17 cellular contexts compared by ENCODE assay signal in genomic region chr20:10581823-10582222, GRCh38.
A peak's percentile ranks its signal among the peaks of the same experiment; 100 is the strongest.
DNase-seq lines count a peak whose midpoint lies in the region; ATAC-seq, FAIRE-seq and TF ChIP-seq lines count a peak whose summit lies in the region.
"Had no signal": no experiment of that assay in that cellular context is flagged by ENCODE, and none has a peak within 500 bp of the region (broad histone marks: within the 10 kb centered on the region; RNA-seq: fewer than 3 reads in every experiment).

No MANE protein-coding gene starts in this region.

- no peak overlapping the region for H3K14ac ChIP-seq in mesenchymal stem cell (ENCODE audit: low read length in 2 of 2)

- H3K27me3 Mint-ChIP-seq in activated CD8-positive, alpha-beta T cell treated with anti-CD3 and anti-CD28 coated beads for 36 hours = no peaks in the 10 kb centered on the region

- H2BK5ac ChIP-seq in mesenchymal stem cell (ENCODE audit: low read depth, low read length, poor library complexity, severe bottlenecking) = no peak overlapping the region

- H2BK15ac ChIP-seq in mesenchymal stem cell (ENCODE audit: low read depth, poor library complexity, severe bottlenecking) = no peak overlapping the region

- no peak overlapping the region for H3K18ac ChIP-seq in mesenchymal stem cell (ENCODE audit: low read depth in 1 of 2, low read length in 2 of 2)

- no peak overlapping the region for H3K9ac ChIP-seq in mesenchymal stem cell (ENCODE audit: low read length)

- no peak for TF ChIP-seq POLR2A in H54 (IDR thresholded peaks at IDR 0.05; ENCODE audit: low read depth, low read length)

- H3K27ac ChIP-seq in mesenchymal stem cell (ENCODE audit: low read length, poor library complexity, severe bottlenecking) = peak overlapping the region; percentile 30
- H3K27ac ChIP-seq: psoas muscle, thoracic aorta had no signal

- POLR2A ChIA-PET in activated CD8-positive, alpha-beta T cell treated with anti-CD3 and anti-CD28 coated beads for 36 hours (lab: Charles Lee) = no interaction called here

- DNase-seq in Daoy (ENCODE audit: low read depth) (peak; percentile 47), LHCN-M2 (ENCODE audit: low read depth) (peak; percentile 97), cardiac fibroblast (ENCODE audit: low read depth in 2 of 2) (peak; percentile 41 to 71), mesenchymal stem cell (peak; percentile 52), hypothalamus (lab: John Stamatoyannopoulos, UW) (no peak), H54 (ENCODE audit: insufficient read length, low spot score) (no peak)
- no peak for DNase-seq in activated CD8-positive, alpha-beta T cell treated with anti-CD3 and anti-CD28 coated beads for 36 hours
- no peak for DNase-seq in stimulated activated CD4-positive, alpha-beta T cell treated with anti-CD3 and anti-CD28 coated beads, Interleukin-2, amount 100 ng/mL, for 24 hours
- DNase-seq: activated naive CD4-positive, alpha-beta T cell treated with anti-CD3 and anti-CD28 coated beads for 36 hours; C1 segment of cervical spinal cord; caudate nucleus; endodermal cell; MV-4-11; psoas muscle had no signal

- H3K4me3 ChIP-seq in cardiac fibroblast (replicated peaks in 1 of 2; ENCODE audit: low read depth in 2 of 2, low read length in 2 of 2) (no peak overlapping the region), mesenchymal stem cell (ENCODE audit: insufficient read depth in 1 of 2, low read depth in 1 of 2, low read length in 2 of 2) (no peak overlapping the region)
- H3K4me3 ChIP-seq: psoas muscle, thoracic aorta had no signal

- H3K36me3 Mint-ChIP-seq in activated CD8-positive, alpha-beta T cell treated with anti-CD3 and anti-CD28 coated beads for 36 hours (ENCODE audit: low read depth) = peaks cover 7% of the 10 kb centered on the region

- H3K4ac ChIP-seq in mesenchymal stem cell (ENCODE audit: low read depth in 1 of 2, low read length in 2 of 2) = no peak overlapping the region

- H3K4me1 Mint-ChIP-seq in activated CD8-positive, alpha-beta T cell treated with anti-CD3 and anti-CD28 coated beads for 36 hours (ENCODE audit: low read depth) = peaks cover 7% of the 10 kb centered on the region
- H3K4me1 Mint-ChIP-seq: endodermal cell had no signal

- no peak overlapping the region for H2BK120ac ChIP-seq in mesenchymal stem cell (ENCODE audit: low read depth, low read length)

- CTCF ChIA-PET in activated CD8-positive, alpha-beta T cell treated with anti-CD3 and anti-CD28 coated beads for 36 hours (lab: Charles Lee) = no interaction called here

- intact Hi-C loops in activated CD8-positive, alpha-beta T cell treated with anti-CD3 and anti-CD28 coated beads for 36 hours (cut with micrococcal nuclease) = no loop called here

- H4K8ac ChIP-seq in mesenchymal stem cell (ENCODE audit: low read length) = no peak overlapping the region

- no peak for ATAC-seq in activated CD8-positive, alpha-beta T cell treated with anti-CD3 and anti-CD28 coated beads for 36 hours
- ATAC-seq: left lobe of liver, psoas muscle had no signal

- peaks cover 3% of the 10 kb centered on the region for H3K79me1 ChIP-seq in mesenchymal stem cell (replicated peaks; ENCODE audit: low read length, poor library complexity, severe bottlenecking)

- no peaks in the 10 kb centered on the region for H3K9me3 ChIP-seq in mesenchymal stem cell (ENCODE audit: control insufficient read depth, low read length)
- H3K9me3 ChIP-seq: psoas muscle, thoracic aorta had no signal

- no peak overlapping the region for H2AFZ ChIP-seq in mesenchymal stem cell (ENCODE audit: low read depth, low read length)

- no peak overlapping the region for H4K91ac ChIP-seq in mesenchymal stem cell (ENCODE audit: low read length)

- TF ChIP-seq CTCF in cardiac fibroblast (IDR thresholded peaks at IDR 0.05; ENCODE audit: low read depth, low read length) = no peak
- TF ChIP-seq CTCF in activated CD8-positive, alpha-beta T cell treated with anti-CD3 and anti-CD28 coated beads for 36 hours (IDR thresholded peaks at IDR 0.05) = no peak

- H3K23ac ChIP-seq in mesenchymal stem cell (ENCODE audit: low read length in 2 of 2) = no peak overlapping the region

- H3K27ac Mint-ChIP-seq in activated CD8-positive, alpha-beta T cell treated with anti-CD3 and anti-CD28 coated beads for 36 hours = no peak overlapping the region
- H3K27ac Mint-ChIP-seq: activated naive CD4-positive, alpha-beta T cell treated with anti-CD3 and anti-CD28 coated beads for 36 hours; endodermal cell had no signal

- no peak for FAIRE-seq in H54 (lab: Jason Lieb, UNC)
- FAIRE-seq: GM12892 had no signal

- no peaks in the 10 kb centered on the region for H3K36me3 ChIP-seq in mesenchymal stem cell (ENCODE audit: control insufficient read depth in 1 of 2, insufficient read depth in 2 of 2, low read depth in 1 of 2, low read length in 2 of 2)
- H3K36me3 ChIP-seq: thoracic aorta had no signal

- H3K27me3 ChIP-seq in mesenchymal stem cell (ENCODE audit: control insufficient read depth in 1 of 2, insufficient read depth in 1 of 2, low read length in 2 of 2) = no peaks in the 10 kb centered on the region

- H3K9me3 Mint-ChIP-seq in activated CD8-positive, alpha-beta T cell treated with anti-CD3 and anti-CD28 coated beads for 36 hours = no peaks in the 10 kb centered on the region
- H3K9me3 Mint-ChIP-seq: activated naive CD4-positive, alpha-beta T cell treated with anti-CD3 and anti-CD28 coated beads for 36 hours; endodermal cell had no signal

- WGBS in mesenchymal stem cell = 7% methylated on average over 4 of the region's 4 CpGs

- peak overlapping the region; percentile 29 for H3K4me2 ChIP-seq in mesenchymal stem cell (ENCODE audit: low read length, poor library complexity, severe bottlenecking)

- no peak overlapping the region for H2BK12ac ChIP-seq in mesenchymal stem cell (ENCODE audit: low read length in 2 of 2)

- H3K4me1 ChIP-seq in mesenchymal stem cell (ENCODE audit: control insufficient read depth, insufficient read depth, low read depth, low read length) = peaks cover 7% of the 10 kb centered on the region
- H3K4me1 ChIP-seq: psoas muscle had no signal

- no peak overlapping the region for H3K4me3 Mint-ChIP-seq in activated CD8-positive, alpha-beta T cell treated with anti-CD3 and anti-CD28 coated beads for 36 hours
- H3K4me3 Mint-ChIP-seq: activated naive CD4-positive, alpha-beta T cell treated with anti-CD3 and anti-CD28 coated beads for 36 hours; endodermal cell had no signal

- H2AK5ac ChIP-seq in mesenchymal stem cell (ENCODE audit: low read length, severe bottlenecking) = no peak overlapping the region

Comparison
In these comparisons a context has a peak if more than half of its experiments do, and no peak if none do; other contexts are left out.
1. DNase-seq: peak in Daoy (single experiment), LHCN-M2 (single experiment), cardiac fibroblast (2 of 2) and mesenchymal stem cell (single experiment); none in activated CD8-positive, alpha-beta T cell treated with anti-CD3 and anti-CD28 coated beads for 36 hours (single experiment), hypothalamus (0 of 51), stimulated activated CD4-positive, alpha-beta T cell treated with anti-CD3 and anti-CD28 coated beads, Interleukin-2, amount 100 ng/mL, for 24 hours (0 of 2) and H54 (single experiment).